1 cellular context compared by ENCODE assay signal in genomic region chr6:85678602-85679444, GRCh38.
TF ChIP-seq lines count a peak whose summit lies in the region.

No MANE protein-coding gene starts in this region.

TF ChIP-seq in K562, 482 proteins besides CTCF, POLR2A, EP300 and RAD21 (continued from another document):
- TF ChIP-seq ZC3H8 (IDR thresholded peaks at IDR 0.05): no peak
- no peak for TF ChIP-seq MCM7 (IDR thresholded peaks at IDR 0.05)
- no peak for TF ChIP-seq KLF10 (CRISPR knock-in tag; IDR thresholded peaks at IDR 0.05)
- 0 out of 2 replicates have a peak, but pooled peaks have one; percentile 64 for TF ChIP-seq RBM14 (IDR thresholded peaks at IDR 0.05; ENCODE audit: borderline replicate concordance, insufficient read depth, low read depth, low read length)
- peak; percentile 81 for TF ChIP-seq HDAC2 (IDR thresholded peaks at IDR 0.05)
- 0 out of 2 replicates have a peak, but pooled peaks have one; percentile 66 for TF ChIP-seq PHF21A (IDR thresholded peaks at IDR 0.05; ENCODE audit: borderline replicate concordance, low read depth)
- TF ChIP-seq CBX8 (IDR thresholded peaks at IDR 0.05; ENCODE audit: borderline replicate concordance, extremely low read depth, low read depth, low read length, poor library complexity, severe bottlenecking): no peak
- no peak for TF ChIP-seq NR1H2 (CRISPR knock-in tag; IDR thresholded peaks at IDR 0.05)
- TF ChIP-seq XRCC5 (IDR thresholded peaks at IDR 0.05; ENCODE audit: low read depth, low read length): no peak
- peak; percentile 85 for TF ChIP-seq ETV1 (tag; conservative IDR thresholded peaks at IDR 0.05; ENCODE audit: low read depth)
